ENCODE assay signal across 18 cellular contexts in genomic region chr4:136558940-136559494, GRCh38.
DNase-seq lines count a peak whose midpoint lies in the region; ATAC-seq and TF ChIP-seq lines count a peak whose summit lies in the region.
"Had no signal": no experiment of that assay in that cellular context is flagged by ENCODE, and none has a peak within 500 bp of the region (broad histone marks: within the 10 kb centered on the region; RNA-seq: fewer than 3 reads in every experiment).

No MANE protein-coding gene starts in this region.

- peaks cover 3% of the 10 kb centered on the region for H3K27me3 Mint-ChIP-seq in GM23338 (ENCODE audit: insufficient read depth, low read depth, poor library complexity)
- H3K27me3 Mint-ChIP-seq: CD4-positive, alpha-beta T cell had no signal

- H3K4me1 ChIP-seq in GM23338 (ENCODE audit: insufficient read depth), result no peaks in the 10 kb centered on the region
- H3K4me1 ChIP-seq: A549 had no signal

- H3K79me2 ChIP-seq in GM23338 (replicated peaks; ENCODE audit: insufficient read depth), result no peaks in the 10 kb centered on the region

- H3K4me2 ChIP-seq in GM23338, result no peak overlapping the region
- H3K4me2 ChIP-seq: A549 had no signal

- H3K4me3 ChIP-seq in GM23338, result no peak overlapping the region
- H3K4me3 ChIP-seq: A549, HAP-1 had no signal

- H3K27ac ChIP-seq in GM23338 (ENCODE audit: low read depth), result no peak overlapping the region
- H3K27ac ChIP-seq: 22Rv1, A549, C4-2B had no signal

- in situ Hi-C loops in GM13977 (cut with MboI; ENCODE audit: low pct_unique_long_range_greater_than_20kb, low sequenced_read_pairs, unreplicated experiment), result no loop called here

- H3K4me1 Mint-ChIP-seq in GM23338, result no peaks in the 10 kb centered on the region; the same call in 2 of the 3 replicates

- DNase-seq in NCI-H146 (lab: John Stamatoyannopoulos, UW) (peak; percentile 1), NCI-H146 treated with DMSO at 0.1 percent for 48 hours (lab: John Stamatoyannopoulos, UW; ENCODE audit: unreplicated experiment) (no peak), GM23338 (ENCODE audit: low spot score) (no peak), cerebellum (ENCODE audit: low spot score) (peak; percentile 66), pons (ENCODE audit: low spot score) (peak; percentile 4), GM13977 (ENCODE audit: low spot score) (no peak), SHP77 (lab: John Stamatoyannopoulos, UW) (no peak), nucleus accumbens (lab: John Stamatoyannopoulos, UW) (no peak)
- DNase-seq: AML-193; Caco-2; CD4-positive, alpha-beta T cell; DMS153; DMS79; GF-D8 had no signal

- H3K4me3 Mint-ChIP-seq in GM23338, result no peak overlapping the region
- H3K4me3 Mint-ChIP-seq: CD4-positive, alpha-beta T cell had no signal

- no peaks in the 10 kb centered on the region for H3K27me3 ChIP-seq in GM23338 (ENCODE audit: insufficient read depth)

- TF ChIP-seq CTCF in GM23338 (conservative IDR thresholded peaks at IDR 0.05; ENCODE audit: low read depth in 2 of 2) (no peak), GM13977 (IDR thresholded peaks at IDR 0.05; ENCODE audit: extremely low read depth, insufficient read depth, missing control alignments) (no peak)

- no peaks in the 10 kb centered on the region for H3K36me3 Mint-ChIP-seq in GM23338 (ENCODE audit: low read depth)

- no peak for ATAC-seq in GM23338
- ATAC-seq: A549 had no signal

- H4K20me1 ChIP-seq in GM23338 (replicated peaks; ENCODE audit: insufficient read depth), result no peaks in the 10 kb centered on the region

- H3K9me2 ChIP-seq in GM23338 (ENCODE audit: insufficient read depth), result no peaks in the 10 kb centered on the region

- H3K9me3 Mint-ChIP-seq in GM23338, result no peaks in the 10 kb centered on the region

- no peak overlapping the region for H3K27ac Mint-ChIP-seq in GM23338
- H3K27ac Mint-ChIP-seq: CD4-positive, alpha-beta T cell had no signal

- H3K36me3 ChIP-seq in GM23338 (ENCODE audit: insufficient read depth), result no peaks in the 10 kb centered on the region
- H3K36me3 ChIP-seq: HAP-1 had no signal

- peak overlapping the region; percentile 16; the same call in 1 of the 2 replicates for H2AFZ ChIP-seq in GM23338

- no peaks in the 10 kb centered on the region for H3F3A ChIP-seq in GM23338 (replicated peaks; ENCODE audit: low read depth)

TF ChIP-seq in GM23338, 12 proteins besides CTCF, POLR2A, EP300 and RAD21:
- TF ChIP-seq JUNB (IDR thresholded peaks at IDR 0.05; ENCODE audit: unreplicated experiment), result no peak
- no peak for TF ChIP-seq EZH2phosphoT487 (IDR thresholded peaks at IDR 0.05; ENCODE audit: unreplicated experiment)
- TF ChIP-seq POLR2AphosphoS5 (IDR thresholded peaks at IDR 0.05; ENCODE audit: low read depth), result no peak
- TF ChIP-seq, protein P1, sequence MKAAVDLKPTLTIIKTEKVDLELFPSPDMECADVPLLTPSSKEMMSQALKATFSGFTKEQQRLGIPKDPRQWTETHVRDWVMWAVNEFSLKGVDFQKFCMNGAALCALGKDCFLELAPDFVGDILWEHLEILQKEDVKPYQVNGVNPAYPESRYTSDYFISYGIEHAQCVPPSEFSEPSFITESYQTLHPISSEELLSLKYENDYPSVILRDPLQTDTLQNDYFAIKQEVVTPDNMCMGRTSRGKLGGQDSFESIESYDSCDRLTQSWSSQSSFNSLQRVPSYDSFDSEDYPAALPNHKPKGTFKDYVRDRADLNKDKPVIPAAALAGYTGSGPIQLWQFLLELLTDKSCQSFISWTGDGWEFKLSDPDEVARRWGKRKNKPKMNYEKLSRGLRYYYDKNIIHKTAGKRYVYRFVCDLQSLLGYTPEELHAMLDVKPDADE (IDR thresholded peaks at IDR 0.05), result no peak
- no peak for TF ChIP-seq EZH2 (IDR thresholded peaks at IDR 0.05; ENCODE audit: low read depth, unreplicated experiment)
- no peak for TF ChIP-seq STAT1 (IDR thresholded peaks at IDR 0.05; ENCODE audit: unreplicated experiment)
- TF ChIP-seq ZNF114 (CRISPR knock-in tag; IDR thresholded peaks at IDR 0.05), result no peak
- no peak for TF ChIP-seq CREB1 (CRISPR knock-in tag; IDR thresholded peaks at IDR 0.05; ENCODE audit: low read depth)
- no peak for TF ChIP-seq NANOG (IDR thresholded peaks at IDR 0.05; ENCODE audit: borderline replicate concordance)
- no peak for TF ChIP-seq REST (IDR thresholded peaks at IDR 0.05; ENCODE audit: unreplicated experiment)
- TF ChIP-seq ZNF331 (CRISPR knock-in tag; IDR thresholded peaks at IDR 0.05; ENCODE audit: low read depth), result no peak
- TF ChIP-seq, protein P2, sequence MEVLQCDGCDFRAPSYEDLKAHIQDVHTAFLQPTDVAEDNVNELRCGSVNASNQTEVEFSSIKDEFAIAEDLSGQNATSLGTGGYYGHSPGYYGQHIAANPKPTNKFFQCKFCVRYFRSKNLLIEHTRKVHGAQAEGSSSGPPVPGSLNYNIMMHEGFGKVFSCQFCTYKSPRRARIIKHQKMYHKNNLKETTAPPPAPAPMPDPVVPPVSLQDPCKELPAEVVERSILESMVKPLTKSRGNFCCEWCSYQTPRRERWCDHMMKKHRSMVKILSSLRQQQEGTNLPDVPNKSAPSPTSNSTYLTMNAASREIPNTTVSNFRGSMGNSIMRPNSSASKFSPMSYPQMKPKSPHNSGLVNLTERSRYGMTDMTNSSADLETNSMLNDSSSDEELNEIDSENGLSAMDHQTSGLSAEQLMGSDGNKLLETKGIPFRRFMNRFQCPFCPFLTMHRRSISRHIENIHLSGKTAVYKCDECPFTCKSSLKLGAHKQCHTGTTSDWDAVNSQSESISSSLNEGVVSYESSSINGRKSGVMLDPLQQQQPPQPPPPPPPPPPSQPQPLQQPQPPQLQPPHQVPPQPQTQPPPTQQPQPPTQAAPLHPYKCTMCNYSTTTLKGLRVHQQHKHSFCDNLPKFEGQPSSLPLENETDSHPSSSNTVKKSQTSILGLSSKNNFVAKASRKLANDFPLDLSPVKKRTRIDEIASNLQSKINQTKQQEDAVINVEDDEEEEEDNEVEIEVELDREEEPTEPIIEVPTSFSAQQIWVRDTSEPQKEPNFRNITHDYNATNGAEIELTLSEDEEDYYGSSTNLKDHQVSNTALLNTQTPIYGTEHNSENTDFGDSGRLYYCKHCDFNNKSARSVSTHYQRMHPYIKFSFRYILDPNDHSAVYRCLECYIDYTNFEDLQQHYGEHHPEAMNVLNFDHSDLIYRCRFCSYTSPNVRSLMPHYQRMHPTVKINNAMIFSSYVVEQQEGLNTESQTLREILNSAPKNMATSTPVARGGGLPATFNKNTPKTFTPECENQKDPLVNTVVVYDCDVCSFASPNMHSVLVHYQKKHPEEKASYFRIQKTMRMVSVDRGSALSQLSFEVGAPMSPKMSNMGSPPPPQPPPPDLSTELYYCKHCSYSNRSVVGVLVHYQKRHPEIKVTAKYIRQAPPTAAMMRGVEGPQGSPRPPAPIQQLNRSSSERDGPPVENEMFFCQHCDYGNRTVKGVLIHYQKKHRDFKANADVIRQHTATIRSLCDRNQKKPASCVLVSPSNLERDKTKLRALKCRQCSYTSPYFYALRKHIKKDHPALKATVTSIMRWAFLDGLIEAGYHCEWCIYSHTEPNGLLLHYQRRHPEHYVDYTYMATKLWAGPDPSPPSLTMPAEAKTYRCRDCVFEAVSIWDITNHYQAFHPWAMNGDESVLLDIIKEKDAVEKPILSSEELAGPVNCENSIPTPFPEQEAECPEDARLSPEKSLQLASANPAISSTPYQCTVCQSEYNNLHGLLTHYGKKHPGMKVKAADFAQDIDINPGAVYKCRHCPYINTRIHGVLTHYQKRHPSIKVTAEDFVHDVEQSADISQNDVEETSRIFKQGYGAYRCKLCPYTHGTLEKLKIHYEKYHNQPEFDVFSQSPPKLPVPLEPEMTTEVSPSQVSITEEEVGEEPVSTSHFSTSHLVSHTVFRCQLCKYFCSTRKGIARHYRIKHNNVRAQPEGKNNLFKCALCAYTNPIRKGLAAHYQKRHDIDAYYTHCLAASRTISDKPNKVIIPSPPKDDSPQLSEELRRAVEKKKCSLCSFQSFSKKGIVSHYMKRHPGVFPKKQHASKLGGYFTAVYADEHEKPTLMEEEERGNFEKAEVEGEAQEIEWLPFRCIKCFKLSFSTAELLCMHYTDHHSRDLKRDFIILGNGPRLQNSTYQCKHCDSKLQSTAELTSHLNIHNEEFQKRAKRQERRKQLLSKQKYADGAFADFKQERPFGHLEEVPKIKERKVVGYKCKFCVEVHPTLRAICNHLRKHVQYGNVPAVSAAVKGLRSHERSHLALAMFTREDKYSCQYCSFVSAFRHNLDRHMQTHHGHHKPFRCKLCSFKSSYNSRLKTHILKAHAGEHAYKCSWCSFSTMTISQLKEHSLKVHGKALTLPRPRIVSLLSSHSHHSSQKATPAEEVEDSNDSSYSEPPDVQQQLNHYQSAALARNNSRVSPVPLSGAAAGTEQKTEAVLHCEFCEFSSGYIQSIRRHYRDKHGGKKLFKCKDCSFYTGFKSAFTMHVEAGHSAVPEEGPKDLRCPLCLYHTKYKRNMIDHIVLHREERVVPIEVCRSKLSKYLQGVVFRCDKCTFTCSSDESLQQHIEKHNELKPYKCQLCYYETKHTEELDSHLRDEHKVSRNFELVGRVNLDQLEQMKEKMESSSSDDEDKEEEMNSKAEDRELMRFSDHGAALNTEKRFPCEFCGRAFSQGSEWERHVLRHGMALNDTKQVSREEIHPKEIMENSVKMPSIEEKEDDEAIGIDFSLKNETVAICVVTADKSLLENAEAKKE (CRISPR knock-in tag; IDR thresholded peaks at IDR 0.05), result no peak

Comparison
In these comparisons a context has a peak if more than half of its experiments do, and no peak if none do; other contexts are left out.
1. DNase-seq: peak in NCI-H146 (single experiment), cerebellum (single experiment) and pons (single experiment); none in NCI-H146 treated with DMSO at 0.1 percent for 48 hours (single experiment), GM23338 (single experiment), GM13977 (single experiment), SHP77 (0 of 2) and nucleus accumbens (0 of 56).